Comparison of ENCODE assay signal across 1 cellular context in the genomic region with DNA sequence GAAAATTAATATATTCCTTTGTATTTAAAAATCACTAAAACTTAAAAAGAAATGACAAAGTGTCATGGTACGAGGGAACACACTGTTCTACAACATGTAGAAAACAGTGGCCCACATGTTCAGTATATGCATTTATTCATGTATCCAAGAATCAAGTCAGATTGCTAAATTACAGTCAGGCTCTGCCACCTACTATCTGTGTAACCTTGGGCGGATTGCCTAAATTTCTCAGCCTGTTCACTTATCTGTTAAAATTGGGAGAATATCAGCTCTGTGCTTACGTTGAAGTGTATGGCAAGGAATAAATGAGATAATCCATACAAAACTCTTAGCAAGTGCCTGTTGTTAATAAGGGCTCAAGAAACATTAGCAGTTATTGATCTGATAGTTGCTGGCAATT.
TF ChIP-seq lines count a peak whose summit lies in the region.

No MANE protein-coding gene starts in this region.

TF ChIP-seq in GM23338, 12 proteins besides CTCF, POLR2A, EP300 and RAD21 (continued from another document):
- TF ChIP-seq, protein P1, sequence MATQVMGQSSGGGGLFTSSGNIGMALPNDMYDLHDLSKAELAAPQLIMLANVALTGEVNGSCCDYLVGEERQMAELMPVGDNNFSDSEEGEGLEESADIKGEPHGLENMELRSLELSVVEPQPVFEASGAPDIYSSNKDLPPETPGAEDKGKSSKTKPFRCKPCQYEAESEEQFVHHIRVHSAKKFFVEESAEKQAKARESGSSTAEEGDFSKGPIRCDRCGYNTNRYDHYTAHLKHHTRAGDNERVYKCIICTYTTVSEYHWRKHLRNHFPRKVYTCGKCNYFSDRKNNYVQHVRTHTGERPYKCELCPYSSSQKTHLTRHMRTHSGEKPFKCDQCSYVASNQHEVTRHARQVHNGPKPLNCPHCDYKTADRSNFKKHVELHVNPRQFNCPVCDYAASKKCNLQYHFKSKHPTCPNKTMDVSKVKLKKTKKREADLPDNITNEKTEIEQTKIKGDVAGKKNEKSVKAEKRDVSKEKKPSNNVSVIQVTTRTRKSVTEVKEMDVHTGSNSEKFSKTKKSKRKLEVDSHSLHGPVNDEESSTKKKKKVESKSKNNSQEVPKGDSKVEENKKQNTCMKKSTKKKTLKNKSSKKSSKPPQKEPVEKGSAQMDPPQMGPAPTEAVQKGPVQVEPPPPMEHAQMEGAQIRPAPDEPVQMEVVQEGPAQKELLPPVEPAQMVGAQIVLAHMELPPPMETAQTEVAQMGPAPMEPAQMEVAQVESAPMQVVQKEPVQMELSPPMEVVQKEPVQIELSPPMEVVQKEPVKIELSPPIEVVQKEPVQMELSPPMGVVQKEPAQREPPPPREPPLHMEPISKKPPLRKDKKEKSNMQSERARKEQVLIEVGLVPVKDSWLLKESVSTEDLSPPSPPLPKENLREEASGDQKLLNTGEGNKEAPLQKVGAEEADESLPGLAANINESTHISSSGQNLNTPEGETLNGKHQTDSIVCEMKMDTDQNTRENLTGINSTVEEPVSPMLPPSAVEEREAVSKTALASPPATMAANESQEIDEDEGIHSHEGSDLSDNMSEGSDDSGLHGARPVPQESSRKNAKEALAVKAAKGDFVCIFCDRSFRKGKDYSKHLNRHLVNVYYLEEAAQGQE (IDR thresholded peaks at IDR 0.05; ENCODE audit: unreplicated experiment) = no peak
